ENCODE assay signal across 15 cellular contexts in the genomic region with DNA sequence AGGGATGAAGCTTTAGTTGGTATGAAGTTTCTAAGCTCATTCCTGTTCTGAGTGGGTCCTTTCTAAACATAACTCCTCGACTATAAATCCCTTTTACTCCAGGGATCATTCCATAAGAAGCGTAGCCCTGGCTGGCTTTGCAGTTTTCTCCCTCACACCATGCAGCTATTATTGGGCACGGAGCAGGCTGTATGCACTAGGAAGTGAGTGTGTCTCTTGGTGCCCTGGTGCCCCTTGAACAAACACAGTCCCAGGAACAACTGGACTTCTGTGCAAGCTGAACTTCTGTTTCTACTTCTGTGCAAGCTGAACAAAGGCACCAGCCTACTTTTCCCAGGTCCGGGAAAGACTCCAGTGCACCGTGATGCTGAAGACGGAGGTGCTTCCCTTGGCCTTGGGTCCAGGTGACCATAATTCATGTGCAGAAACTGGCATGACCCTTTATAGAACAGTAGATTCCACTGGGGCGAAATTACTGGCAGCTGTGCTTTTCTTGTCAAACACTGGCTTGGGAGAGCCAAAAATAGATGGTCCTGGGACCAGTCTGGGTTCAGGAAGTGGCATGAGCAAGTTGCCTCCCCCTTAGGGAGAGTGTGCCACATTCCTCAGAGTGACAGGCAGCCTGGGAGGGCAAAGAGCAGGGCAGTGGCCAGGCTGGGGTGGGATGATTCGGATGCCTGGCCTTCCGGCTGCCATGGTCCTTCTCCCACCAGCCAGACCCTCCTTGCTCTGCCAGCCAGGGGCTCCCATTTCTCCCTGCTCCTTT.
"Had no signal": no experiment of that assay in that cellular context is flagged by ENCODE, and none has a peak within 500 bp of the region (broad histone marks: within the 10 kb centered on the region; RNA-seq: fewer than 3 reads in every experiment).

No MANE protein-coding gene starts in this region.

- H3K4me1 ChIP-seq: right lobe of liver had no signal

- ATAC-seq: activated naive CD4-positive, alpha-beta T cell treated with anti-CD3 and anti-CD28 coated beads, Interleukin-2, amount 50 U/mL, for 72 hours; right lobe of liver; stimulated activated naive CD8-positive, alpha-beta T cell treated with anti-CD3 and anti-CD28 coated beads, Interleukin-15, amount 100 ng/mL, for 72 hours had no signal

- H3K4me2 ChIP-seq: smooth muscle cell had no signal

- H3K9me3 ChIP-seq: right lobe of liver, suprapubic skin had no signal

- H3K36me3 ChIP-seq: right lobe of liver, suprapubic skin had no signal

- H3K27ac ChIP-seq: right lobe of liver, suprapubic skin had no signal

- H3K4me3 ChIP-seq: dorsolateral prefrontal cortex, right lobe of liver, smooth muscle cell, suprapubic skin had no signal

- DNase-seq: activated CD4-positive, alpha-beta T cell treated with anti-CD3 and anti-CD28 coated beads, Interleukin-2, amount 10 ng/mL, durations not matched to agents 24 days and 14 days; activated CD8-positive, alpha-beta memory T cell treated with anti-CD3 and anti-CD28 coated beads, Interleukin-2, amount 50 U/mL, for 48 hours; activated effector memory CD4-positive, alpha-beta T cell treated with anti-CD3 and anti-CD28 coated beads, Interleukin-2, amount 50 U/mL, for 16 hours; activated T-cell treated with anti-CD3 and anti-CD28 coated beads, Interleukin-2, amount 50 U/mL, for 48 hours; caudate nucleus; dorsolateral prefrontal cortex; hippocampal formation; right lobe of liver; stimulated activated CD4-positive, alpha-beta T cell treated with anti-CD3 and anti-CD28 coated beads, Interleukin-4, amount 100 ng/mL, for 1 hour; stimulated activated naive CD8-positive, alpha-beta T cell treated with anti-CD3 and anti-CD28 coated beads, Interleukin-15, amount 100 ng/mL, for 72 hours; T-helper 1 cell; T1000 had no signal

- H3K27me3 ChIP-seq: dorsolateral prefrontal cortex, right lobe of liver, suprapubic skin had no signal
